In the genomic region with DNA sequence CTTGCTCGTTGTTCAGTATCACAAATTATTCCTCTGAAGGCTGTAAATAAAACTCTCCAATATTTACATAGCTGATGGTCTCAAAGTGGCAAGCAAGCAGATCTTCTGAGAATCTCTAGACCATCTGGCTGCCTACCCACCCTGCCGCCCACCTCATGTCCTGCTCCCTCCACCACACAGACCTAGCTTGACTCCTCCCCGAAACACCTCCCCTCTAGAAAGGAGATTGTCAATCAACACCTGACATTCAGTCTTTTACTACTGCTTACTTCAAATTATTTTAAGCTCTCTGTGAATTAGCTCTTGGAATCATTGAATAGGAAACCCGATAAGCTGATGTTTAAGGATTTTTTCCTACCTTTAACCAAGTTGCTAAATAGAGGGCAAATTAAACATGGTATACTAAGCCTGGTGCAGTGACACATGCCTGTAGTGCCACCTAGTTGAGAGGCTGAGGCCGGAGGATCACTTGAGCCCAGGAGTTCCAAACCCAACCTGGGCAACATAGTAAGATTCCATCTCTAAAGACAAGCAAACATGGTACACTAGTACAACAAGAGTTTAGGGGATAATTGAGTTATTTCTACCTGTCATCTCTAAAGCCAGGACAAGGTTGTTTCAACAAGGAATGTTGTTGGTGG, we compare ENCODE assay signal across 1 cellular context.
TF ChIP-seq lines count a peak whose summit lies in the region.

No MANE protein-coding gene starts in this region.

TF ChIP-seq in GM12878, 131 proteins besides CTCF, POLR2A, EP300 and RAD21:
- TF ChIP-seq SMARCA5 (IDR thresholded peaks at IDR 0.05) (no peak), SMC3 (IDR thresholded peaks at IDR 0.05; ENCODE audit: borderline replicate concordance, low read length) (peak; percentile 13; the same call in 1 of the 2 replicates), JUNB (IDR thresholded peaks at IDR 0.05) (no peak), TARDBP (IDR thresholded peaks at IDR 0.05; ENCODE audit: borderline replicate concordance) (no peak), SREBF2 (IDR thresholded peaks at IDR 0.05; ENCODE audit: low read length) (no peak), RFX5 (IDR thresholded peaks at IDR 0.05; ENCODE audit: low read depth, low read length) (no peak), STAT1 (conservative IDR thresholded peaks at IDR 0.05) (no peak), MXI1 (IDR thresholded peaks at IDR 0.05; ENCODE audit: low read depth, low read length) (no peak), DPF2 (IDR thresholded peaks at IDR 0.05) (no peak)
- TF ChIP-seq, protein P1, sequence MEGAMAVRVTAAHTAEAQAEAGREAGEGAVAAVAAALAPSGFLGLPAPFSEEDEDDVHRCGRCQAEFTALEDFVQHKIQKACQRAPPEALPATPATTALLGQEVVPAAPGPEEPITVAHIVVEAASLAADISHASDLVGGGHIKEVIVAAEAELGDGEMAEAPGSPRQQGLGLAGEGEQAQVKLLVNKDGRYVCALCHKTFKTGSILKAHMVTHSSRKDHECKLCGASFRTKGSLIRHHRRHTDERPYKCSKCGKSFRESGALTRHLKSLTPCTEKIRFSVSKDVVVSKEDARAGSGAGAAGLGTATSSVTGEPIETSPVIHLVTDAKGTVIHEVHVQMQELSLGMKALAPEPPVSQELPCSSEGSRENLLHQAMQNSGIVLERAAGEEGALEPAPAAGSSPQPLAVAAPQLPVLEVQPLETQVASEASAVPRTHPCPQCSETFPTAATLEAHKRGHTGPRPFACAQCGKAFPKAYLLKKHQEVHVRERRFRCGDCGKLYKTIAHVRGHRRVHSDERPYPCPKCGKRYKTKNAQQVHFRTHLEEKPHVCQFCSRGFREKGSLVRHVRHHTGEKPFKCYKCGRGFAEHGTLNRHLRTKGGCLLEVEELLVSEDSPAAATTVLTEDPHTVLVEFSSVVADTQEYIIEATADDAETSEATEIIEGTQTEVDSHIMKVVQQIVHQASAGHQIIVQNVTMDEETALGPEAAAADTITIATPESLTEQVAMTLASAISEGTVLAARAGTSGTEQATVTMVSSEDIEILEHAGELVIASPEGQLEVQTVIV (IDR thresholded peaks at IDR 0.05; ENCODE audit: borderline replicate concordance, partially characterized antibody), result no peak
- TF ChIP-seq, protein P2, sequence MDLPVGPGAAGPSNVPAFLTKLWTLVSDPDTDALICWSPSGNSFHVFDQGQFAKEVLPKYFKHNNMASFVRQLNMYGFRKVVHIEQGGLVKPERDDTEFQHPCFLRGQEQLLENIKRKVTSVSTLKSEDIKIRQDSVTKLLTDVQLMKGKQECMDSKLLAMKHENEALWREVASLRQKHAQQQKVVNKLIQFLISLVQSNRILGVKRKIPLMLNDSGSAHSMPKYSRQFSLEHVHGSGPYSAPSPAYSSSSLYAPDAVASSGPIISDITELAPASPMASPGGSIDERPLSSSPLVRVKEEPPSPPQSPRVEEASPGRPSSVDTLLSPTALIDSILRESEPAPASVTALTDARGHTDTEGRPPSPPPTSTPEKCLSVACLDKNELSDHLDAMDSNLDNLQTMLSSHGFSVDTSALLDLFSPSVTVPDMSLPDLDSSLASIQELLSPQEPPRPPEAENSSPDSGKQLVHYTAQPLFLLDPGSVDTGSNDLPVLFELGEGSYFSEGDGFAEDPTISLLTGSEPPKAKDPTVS (IDR thresholded peaks at IDR 0.05; ENCODE audit: low read depth, low read length), result no peak
- TF ChIP-seq, protein P3, sequence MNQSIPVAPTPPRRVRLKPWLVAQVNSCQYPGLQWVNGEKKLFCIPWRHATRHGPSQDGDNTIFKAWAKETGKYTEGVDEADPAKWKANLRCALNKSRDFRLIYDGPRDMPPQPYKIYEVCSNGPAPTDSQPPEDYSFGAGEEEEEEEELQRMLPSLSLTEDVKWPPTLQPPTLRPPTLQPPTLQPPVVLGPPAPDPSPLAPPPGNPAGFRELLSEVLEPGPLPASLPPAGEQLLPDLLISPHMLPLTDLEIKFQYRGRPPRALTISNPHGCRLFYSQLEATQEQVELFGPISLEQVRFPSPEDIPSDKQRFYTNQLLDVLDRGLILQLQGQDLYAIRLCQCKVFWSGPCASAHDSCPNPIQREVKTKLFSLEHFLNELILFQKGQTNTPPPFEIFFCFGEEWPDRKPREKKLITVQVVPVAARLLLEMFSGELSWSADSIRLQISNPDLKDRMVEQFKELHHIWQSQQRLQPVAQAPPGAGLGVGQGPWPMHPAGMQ (IDR thresholded peaks at IDR 0.05; ENCODE audit: borderline replicate concordance), result no peak
- TF ChIP-seq, protein P4, sequence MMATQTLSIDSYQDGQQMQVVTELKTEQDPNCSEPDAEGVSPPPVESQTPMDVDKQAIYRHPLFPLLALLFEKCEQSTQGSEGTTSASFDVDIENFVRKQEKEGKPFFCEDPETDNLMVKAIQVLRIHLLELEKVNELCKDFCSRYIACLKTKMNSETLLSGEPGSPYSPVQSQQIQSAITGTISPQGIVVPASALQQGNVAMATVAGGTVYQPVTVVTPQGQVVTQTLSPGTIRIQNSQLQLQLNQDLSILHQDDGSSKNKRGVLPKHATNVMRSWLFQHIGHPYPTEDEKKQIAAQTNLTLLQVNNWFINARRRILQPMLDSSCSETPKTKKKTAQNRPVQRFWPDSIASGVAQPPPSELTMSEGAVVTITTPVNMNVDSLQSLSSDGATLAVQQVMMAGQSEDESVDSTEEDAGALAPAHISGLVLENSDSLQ (IDR thresholded peaks at IDR 0.05), result peak; percentile 44; the same call in 1 of the 2 replicates
